ENCODE assay signal across 21 cellular contexts in genomic region chr11:34441814-34442213, GRCh38.
"Had no signal": no experiment of that assay in that cellular context is flagged by ENCODE, and none has a peak within 500 bp of the region (broad histone marks: within the 10 kb centered on the region; RNA-seq: fewer than 3 reads in every experiment).

No MANE protein-coding gene starts in this region.

- H3K27ac ChIP-seq: KMS-11, RWPE1 had no signal

- DNase-seq: Kasumi-1, MV-4-11, NCI-H1092, NCI-H1105 treated with DMSO at 0.1 percent for 48 hours, NCI-H1417 treated with DMSO at 0.1 percent for 48 hours, NCI-H146, NCI-H1694 treated with DMSO at 0.1 percent for 48 hours, NCI-H1930, NCI-H2081, NCI-H2107, NCI-H226, NCI-H446, NCI-H510A, NCI-H524 treated with DMSO at 0.1 percent for 48 hours, NCI-H69, NCI-H774, PC-3, SHP77 had no signal

- H3K4me3 ChIP-seq: K562 had no signal

- H3K4me2 ChIP-seq: KMS-11 had no signal
